In genomic region chr5:20538341-20538740, GRCh38 we compare ENCODE assay signal across 34 cellular contexts.
"Had no signal": no experiment of that assay in that cellular context is flagged by ENCODE, and none has a peak within 500 bp of the region (broad histone marks: within the 10 kb centered on the region; RNA-seq: fewer than 3 reads in every experiment).

No MANE protein-coding gene starts in this region.

- ATAC-seq: activated CD8-positive, alpha-beta T cell treated with anti-CD3 and anti-CD28 coated beads for 36 hours; activated T-cell treated with anti-CD3 and anti-CD28 coated beads, Interleukin-2, amount 50 U/mL, for 72 hours; activated T-helper 17 cell treated with anti-CD3 and anti-CD28 coated beads, Interleukin-2, amount 50 U/mL, for 72 hours; SK-N-SH treated with all-trans-retinoic acid at 6 μM for 48 hours had no signal

- H3K36me3 ChIP-seq: Peyer's patch had no signal

- DNase-seq: activated B cell treated with CpG ODN at 0.5 μM for 24 hours; activated CD4-positive, alpha-beta T cell treated with anti-CD3 and anti-CD28 coated beads for 1 hour; activated CD4-positive, alpha-beta T cell treated with anti-CD3 and anti-CD28 coated beads, Interleukin-2, amount 10 ng/mL, durations not matched to agents 24 days and 14 days; activated CD4-positive, alpha-beta T cell treated with anti-CD3 and anti-CD28 coated beads, Interleukin-2, amount 50 U/mL, for 4 hours; activated CD8-positive, alpha-beta T cell treated with anti-CD3 and anti-CD28 coated beads for 36 hours; activated effector memory CD4-positive, alpha-beta T cell treated with anti-CD3 and anti-CD28 coated beads, Interleukin-2, amount 50 U/mL, for 16 hours; activated naive CD4-positive, alpha-beta T cell; activated naive CD4-positive, alpha-beta T cell treated with anti-CD3 and anti-CD28 coated beads, Interleukin-2, amount 50 U/mL, for 16 hours; activated naive CD8-positive, alpha-beta T cell treated with anti-CD3 and anti-CD28 coated beads for 36 hours; activated T-cell treated with anti-CD3 and anti-CD28 coated beads, Interleukin-2, amount 50 U/mL, for 1 hour; activated T-cell treated with anti-CD3 and anti-CD28 coated beads, Interleukin-2, amount 50 U/mL, for 72 hours; amniotic stem cell; aorta; NCI-H1105; NCI-H1417 treated with DMSO at 0.1 percent for 48 hours; NCI-H187 treated with DMSO at 0.1 percent for 48 hours; NCI-H2081; NCI-H2171 treated with DMSO at 0.1 percent for 48 hours; NCI-H2227 treated with DMSO at 0.1 percent for 48 hours; NCI-H446; NCI-H510A treated with DMSO at 0.1 percent for 48 hours; NCI-H526 treated with DMSO at 0.1 percent for 48 hours; NCI-H774; Peyer's patch; RPMI8226; SIG-M5; SW 1271; T-helper 1 cell; T-helper 2 cell; T-helper 9 cell had no signal

- H3K4me1 ChIP-seq: Peyer's patch had no signal

- H3K4me3 ChIP-seq: coronary artery, Peyer's patch had no signal

- H3K27ac ChIP-seq: coronary artery, Peyer's patch, VCaP had no signal

- H3K27me3 ChIP-seq: Peyer's patch had no signal

- H3K9me3 ChIP-seq: Peyer's patch had no signal
